14 cellular contexts compared by ENCODE assay signal in the genomic region with DNA sequence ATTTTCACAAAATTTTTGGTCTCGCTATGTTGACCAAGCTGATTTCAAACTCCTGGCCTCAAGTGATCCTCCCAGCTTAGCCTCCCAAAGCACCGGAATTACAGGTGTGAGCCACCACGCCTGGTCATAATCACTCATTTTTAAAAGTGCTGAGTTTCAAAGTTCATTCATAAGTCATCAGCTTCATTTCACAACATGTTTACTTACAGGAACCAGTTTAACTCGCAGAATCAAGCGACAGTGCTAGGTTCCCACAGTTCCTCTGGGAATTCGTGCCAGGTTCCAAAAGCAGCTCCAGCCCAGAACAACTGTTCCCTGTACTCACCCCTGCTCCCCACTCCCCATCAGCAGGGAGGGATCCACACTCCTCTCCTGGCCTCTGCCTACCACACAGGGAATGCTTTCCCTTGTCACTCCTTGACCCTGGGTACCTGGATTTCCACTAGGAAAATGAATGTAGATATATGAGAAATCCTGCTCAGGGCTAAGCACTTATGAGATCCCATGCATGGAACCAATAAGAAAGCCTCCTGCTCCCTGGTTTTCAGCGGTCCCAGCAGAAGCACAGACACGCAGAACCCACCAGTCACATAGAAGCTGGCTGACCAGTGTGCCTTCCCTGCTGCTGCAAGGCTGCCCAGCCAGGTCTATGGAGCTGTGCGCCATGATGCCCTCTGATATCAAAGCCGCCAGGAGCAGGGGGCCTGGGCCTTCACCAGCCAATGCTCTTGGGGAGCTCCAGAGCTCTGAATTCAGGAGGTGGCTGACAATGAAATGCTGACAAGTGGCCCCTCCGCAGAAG.
DNase-seq lines count a peak whose midpoint lies in the region; ATAC-seq, FAIRE-seq and TF ChIP-seq lines count a peak whose summit lies in the region.
"Had no signal": no experiment of that assay in that cellular context is flagged by ENCODE, and none has a peak within 500 bp of the region (broad histone marks: within the 10 kb centered on the region; RNA-seq: fewer than 3 reads in every experiment).

No MANE protein-coding gene starts in this region.

- H3K9me3 ChIP-seq in K562 (replicated peaks; ENCODE audit: control insufficient read depth, insufficient read depth, low read depth, low read length) (no peaks in the 10 kb centered on the region), prostate gland (no peaks in the 10 kb centered on the region)

- in situ Hi-C loops in K562 (cut with MboI) = no loop called here

- H3K36me3 ChIP-seq in K562 (ENCODE audit: control insufficient read depth, insufficient read depth, low read length) (no peaks in the 10 kb centered on the region), prostate gland (no peaks in the 10 kb centered on the region)

- peaks cover 84% of the 10 kb centered on the region for H3K4me1 Mint-ChIP-seq in Calu3 (ENCODE audit: low read depth, unreplicated experiment)

- H3K27me3 ChIP-seq in K562 (ENCODE audit: control insufficient read depth in 2 of 2, insufficient read depth in 2 of 2, low read length in 2 of 2) (no peaks in the 10 kb centered on the region), prostate gland (replicated peaks; ENCODE audit: insufficient read depth) (no peaks in the 10 kb centered on the region), foreskin keratinocyte (no peaks in the 10 kb centered on the region)

- H3K9ac ChIP-seq in K562 (ENCODE audit: insufficient read depth in 1 of 2, low read depth in 2 of 2, low read length in 2 of 2) = no peak overlapping the region

- H3K4me3 ChIP-seq in K562 (no peak overlapping the region), fibroblast of villous mesenchyme (ENCODE audit: low read depth, low read length) (no peak overlapping the region), prostate gland (no peak overlapping the region)

- H3K4me2 ChIP-seq in K562 (ENCODE audit: insufficient read depth, low read length) = no peak overlapping the region

- no peak overlapping the region for H2AFZ ChIP-seq in K562 (ENCODE audit: low read depth, low read length)

- TF ChIP-seq CTCF in Calu3 (IDR thresholded peaks at IDR 0.05; ENCODE audit: unreplicated experiment) (no peak), K562 (IDR thresholded peaks at IDR 0.05 in 2 of 3, conservative IDR thresholded peaks at IDR 0.05 in 1 of 3; ENCODE audit: insufficient read depth in 2 of 3, low read depth in 1 of 3, low read length in 3 of 3) (no peak), fibroblast of villous mesenchyme (IDR thresholded peaks at IDR 0.05; ENCODE audit: insufficient read depth, low read depth, low read length) (no peak), prostate gland (IDR thresholded peaks at IDR 0.05) (no peak), foreskin keratinocyte (conservative IDR thresholded peaks at IDR 0.05) (no peak)

- H3K27ac ChIP-seq in K562 (ENCODE audit: extremely low read depth, low read depth, low read length) (no peak overlapping the region), prostate gland (peak overlapping the region; percentile 59 to 61), foreskin keratinocyte (no peak overlapping the region)

- peak overlapping the region; percentile 51 for H3K4me3 Mint-ChIP-seq in Calu3 (ENCODE audit: low read depth, unreplicated experiment)
- H3K4me3 Mint-ChIP-seq: activated CD8-positive, alpha-beta T cell treated with anti-CD3 and anti-CD28 coated beads for 36 hours had no signal

- no peaks in the 10 kb centered on the region for H3K79me2 ChIP-seq in K562 (ENCODE audit: control insufficient read depth, insufficient read depth, low read length)

- FAIRE-seq in K562 (lab: Jason Lieb, UNC) = no peak

- no peaks in the 10 kb centered on the region for H3K27me3 Mint-ChIP-seq in Calu3 (ENCODE audit: unreplicated experiment)

- peaks cover 11 to 20% of the 10 kb centered on the region in 2 experiments; a peak in 4 of 5 replicates for H3K4me1 ChIP-seq in K562 (replicated peaks in 1 of 2; ENCODE audit: control insufficient read depth in 2 of 2, insufficient read depth in 2 of 2, low read length in 2 of 2)
- H3K4me1 ChIP-seq in prostate gland (replicated peaks) = peaks cover 5% of the 10 kb centered on the region
- H3K4me1 ChIP-seq in foreskin keratinocyte = no peaks in the 10 kb centered on the region

- H3K27ac Mint-ChIP-seq in Calu3 (ENCODE audit: unreplicated experiment) = peak overlapping the region; percentile 97
- H3K27ac Mint-ChIP-seq: activated CD8-positive, alpha-beta T cell treated with anti-CD3 and anti-CD28 coated beads for 36 hours had no signal

- BruUV-seq in Calu3 (replicated peaks; lab: Mats Ljungman, UMichigan) (no TSS peak), K562 (replicated peaks; lab: Mats Ljungman, UMichigan) (no TSS peak)

- no peaks in the 10 kb centered on the region for H3K9me1 ChIP-seq in K562 (ENCODE audit: control insufficient read depth, insufficient read depth, low read length)

- intact Hi-C loops in Calu3 (cut with micrococcal nuclease; ENCODE audit: unreplicated experiment) = loop anchor here (2.0 kb wide), 1 partner anchor 72 kb away; the partner anchor contains the start of gene ITGB5
- intact Hi-C loops in K562 (cut with micrococcal nuclease) = no loop called here
- intact Hi-C loops in prostate gland (cut with DNase I) = no loop called here

- no peak for TF ChIP-seq POLR2A in K562 (conservative IDR thresholded peaks at IDR 0.05)
- no peak for TF ChIP-seq POLR2A in prostate gland (IDR thresholded peaks at IDR 0.05)

- no peak for TF ChIP-seq RAD21 in K562 (CRISPR knock-in tag; conservative IDR thresholded peaks at IDR 0.05 in 1 of 2, IDR thresholded peaks at IDR 0.05 in 1 of 2)

- WGBS in K562 (ENCODE audit: insufficient coverage, low coverage, missing lambda C conversion rate) = 81% methylated on average over 11 of the region's 11 CpGs
- WGBS in prostate gland = 73% methylated on average over 11 of the region's 11 CpGs

- CTCF ChIA-PET in Calu3 (lab: Charles Lee) = interaction anchor here (0.5 to 1.4 kb wide), 6 partner anchors 9 to 86 kb away, joined by 3 to 7 read pairs (median 3); no protein-coding TSS in a partner anchor
- CTCF ChIA-PET in K562 (lab: Yijun Ruan, JAX; ENCODE audit: low intra/inter-chr PET ratio) = no interaction called here

- TF ChIP-seq EP300 in K562 (IDR thresholded peaks at IDR 0.05; ENCODE audit: low read length) = no peak

- peaks cover 58% of the 10 kb centered on the region for H3K36me3 Mint-ChIP-seq in Calu3 (ENCODE audit: insufficient read depth, unreplicated experiment)

- peak; percentile 55 for DNase-seq in Calu3
- no peak for DNase-seq in K562 (ENCODE audit: extremely low read depth in 1 of 4, low spot score in 3 of 4)
- DNase-seq in fibroblast of villous mesenchyme (ENCODE audit: low read depth) = peak; percentile 77
- peak; percentile 78 for DNase-seq in prostate gland (ENCODE audit: low spot score)
- DNase-seq in foreskin keratinocyte = no peak
- DNase-seq in COLO829 (ENCODE audit: low spot score) = no peak
- no peak for DNase-seq in SHP77 (lab: John Stamatoyannopoulos, UW)
- DNase-seq: activated CD8-positive, alpha-beta T cell treated with anti-CD3 and anti-CD28 coated beads for 36 hours; activated effector memory CD4-positive, alpha-beta T cell treated with anti-CD3 and anti-CD28 coated beads, Interleukin-2, amount 50 U/mL, for 16 hours; AML-193; H7; NCI-H446; T1000 had no signal

- no peaks in the 10 kb centered on the region for H4K20me1 ChIP-seq in K562 (replicated peaks; ENCODE audit: control insufficient read depth, insufficient read depth, low read length)

- no peak for ATAC-seq in K562
- ATAC-seq in foreskin keratinocyte = no peak
- ATAC-seq in GM18861 (IDR thresholded peaks at IDR 0.05; ENCODE audit: unreplicated experiment) = no peak
- ATAC-seq: activated CD8-positive, alpha-beta T cell treated with anti-CD3 and anti-CD28 coated beads for 36 hours had no signal

- POLR2A ChIA-PET in K562 (lab: Yijun Ruan, JAX) = interaction anchor here (0.7 to 0.9 kb wide), 2 partner anchors 91 to 610 kb away, joined by 3 read pairs; no protein-coding TSS in a partner anchor

- H3K9me3 Mint-ChIP-seq in Calu3 (ENCODE audit: low read depth, unreplicated experiment) = no peaks in the 10 kb centered on the region
- H3K9me3 Mint-ChIP-seq: activated CD8-positive, alpha-beta T cell treated with anti-CD3 and anti-CD28 coated beads for 36 hours had no signal

TF ChIP-seq in K562, 482 proteins besides CTCF, POLR2A, EP300 and RAD21 (continues in another document):
- TF ChIP-seq, protein P1, sequence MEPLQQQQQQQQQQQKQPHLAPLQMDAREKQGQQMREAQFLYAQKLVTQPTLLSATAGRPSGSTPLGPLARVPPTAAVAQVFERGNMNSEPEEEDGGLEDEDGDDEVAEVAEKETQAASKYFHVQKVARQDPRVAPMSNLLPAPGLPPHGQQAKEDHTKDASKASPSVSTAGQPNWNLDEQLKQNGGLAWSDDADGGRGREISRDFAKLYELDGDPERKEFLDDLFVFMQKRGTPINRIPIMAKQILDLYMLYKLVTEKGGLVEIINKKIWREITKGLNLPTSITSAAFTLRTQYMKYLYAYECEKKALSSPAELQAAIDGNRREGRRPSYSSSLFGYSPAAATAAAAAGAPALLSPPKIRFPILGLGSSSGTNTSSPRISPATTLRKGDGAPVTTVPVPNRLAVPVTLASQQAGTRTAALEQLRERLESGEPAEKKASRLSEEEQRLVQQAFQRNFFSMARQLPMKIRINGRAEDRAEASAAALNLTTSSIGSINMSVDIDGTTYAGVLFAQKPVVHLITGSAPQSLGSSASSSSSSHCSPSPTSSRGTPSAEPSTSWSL (CRISPR knock-in tag; IDR thresholded peaks at IDR 0.05; ENCODE audit: borderline replicate concordance) = no peak
- no peak for TF ChIP-seq ETV1 (tag; conservative IDR thresholded peaks at IDR 0.05; ENCODE audit: low read depth)
- TF ChIP-seq SRSF1 (IDR thresholded peaks at IDR 0.05; ENCODE audit: low read depth, low read length) = no peak

Comparison
In these comparisons a context has a peak if more than half of its experiments do, and no peak if none do; other contexts are left out.
1. DNase-seq: peak in Calu3 (single experiment), fibroblast of villous mesenchyme (single experiment) and prostate gland (single experiment); none in K562 (0 of 4), foreskin keratinocyte (0 of 2), COLO829 (single experiment) and SHP77 (0 of 2).
2. H3K27ac ChIP-seq: peak in prostate gland (2 of 2); none in K562 (single experiment) and foreskin keratinocyte (single experiment).